9 cellular contexts compared by ENCODE assay signal in genomic region chr2:117406443-117406842, GRCh38.
"Had no signal": no experiment of that assay in that cellular context is flagged by ENCODE, and none has a peak within 500 bp of the region (broad histone marks: within the 10 kb centered on the region; RNA-seq: fewer than 3 reads in every experiment).

No MANE protein-coding gene starts in this region.

- H3K4me3 ChIP-seq: GM23248, GM23338, HAP-1 had no signal

- H3K9me3 ChIP-seq: HAP-1 had no signal

- H3K27ac ChIP-seq: GM23248 had no signal

- H3K4me1 ChIP-seq: HAP-1 had no signal

- ATAC-seq: GM23338, HCT116 had no signal

- DNase-seq: GM23248, GOT3, H7, H9, HCEC 1CT, HFFc6 had no signal

- H3K36me3 ChIP-seq: HAP-1 had no signal
